In the genomic region with DNA sequence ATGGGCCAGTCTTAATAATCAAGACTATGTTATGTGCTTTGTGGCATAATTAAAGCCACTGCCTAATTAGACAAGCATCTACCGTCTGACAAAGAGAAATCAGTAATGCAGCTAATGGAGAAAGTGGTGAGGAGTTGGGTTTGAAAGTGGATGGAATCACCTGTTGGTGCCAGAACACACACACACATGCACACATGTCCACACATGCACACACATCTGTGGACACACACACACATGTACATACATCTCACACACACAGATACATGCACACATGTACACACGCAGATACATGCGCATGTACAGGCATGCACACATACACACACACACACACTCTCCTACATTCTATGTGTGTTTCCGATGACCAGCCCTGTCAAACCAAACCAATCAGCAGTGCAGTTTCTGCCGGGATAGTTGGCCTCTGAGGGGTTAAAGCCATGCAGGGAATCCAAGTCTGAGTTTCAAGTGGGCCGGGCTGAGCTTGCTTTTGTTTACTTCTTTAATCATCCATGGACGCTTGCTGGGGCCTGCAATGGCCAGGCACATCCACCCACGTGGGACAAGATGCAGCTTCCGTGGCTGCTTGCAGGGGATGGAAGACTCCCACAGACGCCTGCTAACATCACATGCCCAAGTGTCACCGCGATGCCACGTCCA, we compare ENCODE assay signal across 1 cellular context.
TF ChIP-seq lines count a peak whose summit lies in the region.

No MANE protein-coding gene starts in this region.

TF ChIP-seq in HEK293, 187 proteins besides CTCF, POLR2A, EP300 and RAD21:
- no peak for TF ChIP-seq TSHZ1 (tag by site-specific recombination; IDR thresholded peaks at IDR 0.05; ENCODE audit: borderline replicate concordance)
- TF ChIP-seq OSR2 (tag by site-specific recombination; IDR thresholded peaks at IDR 0.05), result no peak
- TF ChIP-seq RBAK (tag by site-specific recombination; IDR thresholded peaks at IDR 0.05), result no peak
- TF ChIP-seq ZNF274 (IDR thresholded peaks at IDR 0.05; ENCODE audit: low read length), result no peak
- no peak for TF ChIP-seq ZNF274 (tag by site-specific recombination; IDR thresholded peaks at IDR 0.05; ENCODE audit: borderline replicate concordance)
- TF ChIP-seq ZNF26 (tag by site-specific recombination; IDR thresholded peaks at IDR 0.05), result no peak
- TF ChIP-seq SCRT2 (tag by site-specific recombination; IDR thresholded peaks at IDR 0.05), result peak; percentile 86
- TF ChIP-seq, protein P1, sequence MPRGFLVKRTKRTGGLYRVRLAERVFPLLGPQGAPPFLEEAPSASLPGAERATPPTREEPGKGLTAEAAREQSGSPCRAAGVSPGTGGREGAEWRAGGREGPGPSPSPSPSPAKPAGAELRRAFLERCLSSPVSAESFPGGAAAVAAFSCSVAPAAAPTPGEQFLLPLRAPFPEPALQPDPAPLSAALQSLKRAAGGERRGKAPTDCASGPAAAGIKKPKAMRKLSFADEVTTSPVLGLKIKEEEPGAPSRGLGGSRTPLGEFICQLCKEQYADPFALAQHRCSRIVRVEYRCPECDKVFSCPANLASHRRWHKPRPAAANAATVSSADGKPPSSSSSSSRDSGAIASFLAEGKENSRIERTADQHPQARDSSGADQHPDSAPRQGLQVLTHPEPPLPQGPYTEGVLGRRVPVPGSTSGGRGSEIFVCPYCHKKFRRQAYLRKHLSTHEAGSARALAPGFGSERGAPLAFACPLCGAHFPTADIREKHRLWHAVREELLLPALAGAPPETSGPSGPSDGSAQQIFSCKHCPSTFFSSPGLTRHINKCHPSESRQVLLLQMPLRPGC (tag by site-specific recombination; IDR thresholded peaks at IDR 0.05), result no peak
- no peak for TF ChIP-seq SP3 (tag by site-specific recombination; IDR thresholded peaks at IDR 0.05)
- TF ChIP-seq GLI4 (tag by site-specific recombination; IDR thresholded peaks at IDR 0.05), result no peak
- TF ChIP-seq, protein P2, sequence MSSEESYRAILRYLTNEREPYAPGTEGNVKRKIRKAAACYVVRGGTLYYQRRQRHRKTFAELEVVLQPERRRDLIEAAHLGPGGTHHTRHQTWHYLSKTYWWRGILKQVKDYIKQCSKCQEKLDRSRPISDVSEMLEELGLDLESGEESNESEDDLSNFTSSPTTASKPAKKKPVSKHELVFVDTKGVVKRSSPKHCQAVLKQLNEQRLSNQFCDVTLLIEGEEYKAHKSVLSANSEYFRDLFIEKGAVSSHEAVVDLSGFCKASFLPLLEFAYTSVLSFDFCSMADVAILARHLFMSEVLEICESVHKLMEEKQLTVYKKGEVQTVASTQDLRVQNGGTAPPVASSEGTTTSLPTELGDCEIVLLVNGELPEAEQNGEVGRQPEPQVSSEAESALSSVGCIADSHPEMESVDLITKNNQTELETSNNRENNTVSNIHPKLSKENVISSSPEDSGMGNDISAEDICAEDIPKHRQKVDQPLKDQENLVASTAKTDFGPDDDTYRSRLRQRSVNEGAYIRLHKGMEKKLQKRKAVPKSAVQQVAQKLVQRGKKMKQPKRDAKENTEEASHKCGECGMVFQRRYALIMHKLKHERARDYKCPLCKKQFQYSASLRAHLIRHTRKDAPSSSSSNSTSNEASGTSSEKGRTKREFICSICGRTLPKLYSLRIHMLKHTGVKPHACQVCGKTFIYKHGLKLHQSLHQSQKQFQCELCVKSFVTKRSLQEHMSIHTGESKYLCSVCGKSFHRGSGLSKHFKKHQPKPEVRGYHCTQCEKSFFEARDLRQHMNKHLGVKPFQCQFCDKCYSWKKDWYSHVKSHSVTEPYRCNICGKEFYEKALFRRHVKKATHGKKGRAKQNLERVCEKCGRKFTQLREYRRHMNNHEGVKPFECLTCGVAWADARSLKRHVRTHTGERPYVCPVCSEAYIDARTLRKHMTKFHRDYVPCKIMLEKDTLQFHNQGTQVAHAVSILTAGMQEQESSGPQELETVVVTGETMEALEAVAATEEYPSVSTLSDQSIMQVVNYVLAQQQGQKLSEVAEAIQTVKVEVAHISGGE (tag by site-specific recombination; conservative IDR thresholded peaks at IDR 0.05; ENCODE audit: low read depth), result no peak
- no peak for TF ChIP-seq SALL2 (tag by site-specific recombination; IDR thresholded peaks at IDR 0.05; ENCODE audit: borderline replicate concordance)
- TF ChIP-seq, protein P3, sequence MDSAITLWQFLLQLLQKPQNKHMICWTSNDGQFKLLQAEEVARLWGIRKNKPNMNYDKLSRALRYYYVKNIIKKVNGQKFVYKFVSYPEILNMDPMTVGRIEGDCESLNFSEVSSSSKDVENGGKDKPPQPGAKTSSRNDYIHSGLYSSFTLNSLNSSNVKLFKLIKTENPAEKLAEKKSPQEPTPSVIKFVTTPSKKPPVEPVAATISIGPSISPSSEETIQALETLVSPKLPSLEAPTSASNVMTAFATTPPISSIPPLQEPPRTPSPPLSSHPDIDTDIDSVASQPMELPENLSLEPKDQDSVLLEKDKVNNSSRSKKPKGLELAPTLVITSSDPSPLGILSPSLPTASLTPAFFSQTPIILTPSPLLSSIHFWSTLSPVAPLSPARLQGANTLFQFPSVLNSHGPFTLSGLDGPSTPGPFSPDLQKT (IDR thresholded peaks at IDR 0.05; ENCODE audit: borderline replicate concordance, low read depth, low read length), result no peak
- TF ChIP-seq ZNF175 (tag by site-specific recombination; IDR thresholded peaks at IDR 0.05), result no peak
- TF ChIP-seq ZNF488 (tag by site-specific recombination; IDR thresholded peaks at IDR 0.05), result no peak
- TF ChIP-seq, protein P4, sequence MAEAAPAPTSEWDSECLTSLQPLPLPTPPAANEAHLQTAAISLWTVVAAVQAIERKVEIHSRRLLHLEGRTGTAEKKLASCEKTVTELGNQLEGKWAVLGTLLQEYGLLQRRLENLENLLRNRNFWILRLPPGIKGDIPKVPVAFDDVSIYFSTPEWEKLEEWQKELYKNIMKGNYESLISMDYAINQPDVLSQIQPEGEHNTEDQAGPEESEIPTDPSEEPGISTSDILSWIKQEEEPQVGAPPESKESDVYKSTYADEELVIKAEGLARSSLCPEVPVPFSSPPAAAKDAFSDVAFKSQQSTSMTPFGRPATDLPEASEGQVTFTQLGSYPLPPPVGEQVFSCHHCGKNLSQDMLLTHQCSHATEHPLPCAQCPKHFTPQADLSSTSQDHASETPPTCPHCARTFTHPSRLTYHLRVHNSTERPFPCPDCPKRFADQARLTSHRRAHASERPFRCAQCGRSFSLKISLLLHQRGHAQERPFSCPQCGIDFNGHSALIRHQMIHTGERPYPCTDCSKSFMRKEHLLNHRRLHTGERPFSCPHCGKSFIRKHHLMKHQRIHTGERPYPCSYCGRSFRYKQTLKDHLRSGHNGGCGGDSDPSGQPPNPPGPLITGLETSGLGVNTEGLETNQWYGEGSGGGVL (tag by site-specific recombination; IDR thresholded peaks at IDR 0.05), result no peak
- peak; percentile 75 for TF ChIP-seq ZFHX2 (tag by site-specific recombination; conservative IDR thresholded peaks at IDR 0.05)
- TF ChIP-seq ZBTB7A (tag by site-specific recombination; IDR thresholded peaks at IDR 0.05; ENCODE audit: low read depth), result no peak
- no peak for TF ChIP-seq ZSCAN30 (tag by site-specific recombination; IDR thresholded peaks at IDR 0.05)
- TF ChIP-seq ZNF654 (tag by site-specific recombination; IDR thresholded peaks at IDR 0.05; ENCODE audit: low read depth), result no peak
- no peak for TF ChIP-seq YY2 (tag by site-specific recombination; IDR thresholded peaks at IDR 0.05)
- TF ChIP-seq ZNF146 (tag by site-specific recombination; IDR thresholded peaks at IDR 0.05), result no peak
- no peak for TF ChIP-seq ZXDB (tag by site-specific recombination; IDR thresholded peaks at IDR 0.05)
- TF ChIP-seq ZNF830 (tag by site-specific recombination; IDR thresholded peaks at IDR 0.05; ENCODE audit: low read depth), result no peak
- TF ChIP-seq ZNF645 (tag by site-specific recombination; IDR thresholded peaks at IDR 0.05), result no peak
- TF ChIP-seq ZSCAN4 (tag by site-specific recombination; IDR thresholded peaks at IDR 0.05), result no peak
- no peak for TF ChIP-seq ZNF776 (tag by site-specific recombination; IDR thresholded peaks at IDR 0.05; ENCODE audit: borderline replicate concordance)
- TF ChIP-seq EGR2 (tag by site-specific recombination; IDR thresholded peaks at IDR 0.05; ENCODE audit: low read depth), result peak; percentile 57
